18 cellular contexts compared by ENCODE assay signal in the genomic region with DNA sequence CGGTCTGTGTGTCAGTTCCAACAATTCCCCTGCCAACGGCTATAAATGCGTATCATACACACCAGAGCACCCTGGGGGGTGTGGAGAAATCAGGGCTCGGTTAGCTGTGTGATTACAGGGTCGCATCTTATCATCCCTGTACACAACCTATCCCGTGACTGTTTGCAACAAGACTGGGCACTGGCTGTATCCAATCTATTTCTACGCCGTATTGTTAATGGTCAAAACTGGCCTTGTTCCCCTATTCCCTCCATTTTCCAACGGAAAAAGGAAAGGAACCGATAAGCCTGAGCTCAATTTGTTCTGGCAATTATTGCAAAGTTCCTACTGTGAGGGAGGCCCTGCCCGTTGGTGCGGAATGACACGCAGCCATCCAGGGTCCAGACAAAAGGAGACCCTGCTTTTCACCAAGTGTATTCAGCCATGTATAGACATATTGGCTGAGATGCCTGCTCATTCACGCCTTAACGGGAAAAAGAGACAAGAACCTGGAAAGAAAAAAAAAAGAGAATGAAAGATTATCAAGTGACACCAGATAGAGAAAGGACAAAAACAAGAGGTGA.
"Had no signal": no experiment of that assay in that cellular context is flagged by ENCODE, and none has a peak within 500 bp of the region (broad histone marks: within the 10 kb centered on the region; RNA-seq: fewer than 3 reads in every experiment).

No MANE protein-coding gene starts in this region.

- H3K4me3 Mint-ChIP-seq: naive B cell; nephron; stimulated activated naive B cell treated with anti-CD40 and anti-IgM and Interleukin-4, amounts not matched to agents 10 μg/mL and 1 μg/mL and 100 μg/mL, for 72 hours had no signal

- H3K9me3 ChIP-seq: heart left ventricle, pancreas, right atrium auricular region, sigmoid colon, stomach, thoracic aorta, transverse colon had no signal

- H3K4me3 ChIP-seq: heart left ventricle, pancreas, right atrium auricular region, sigmoid colon, skin epidermis, stomach, thoracic aorta, transverse colon had no signal

- H3K4me1 ChIP-seq: pancreas, sigmoid colon, stomach, transverse colon had no signal

- H3K36me3 Mint-ChIP-seq: naive B cell; stimulated activated naive B cell treated with anti-CD40 and anti-IgM and Interleukin-4, amounts not matched to agents 10 μg/mL and 1 μg/mL and 100 μg/mL, for 72 hours had no signal

- H3K9me3 Mint-ChIP-seq: nephron; stimulated activated naive B cell treated with anti-CD40 and anti-IgM and Interleukin-4, amounts not matched to agents 10 μg/mL and 1 μg/mL and 100 μg/mL, for 72 hours had no signal

- H3K27me3 ChIP-seq: heart left ventricle, right atrium auricular region, sigmoid colon had no signal

- H3K36me3 ChIP-seq: heart left ventricle, pancreas, right atrium auricular region, sigmoid colon, stomach, thoracic aorta, transverse colon had no signal

- DNase-seq: heart left ventricle; hippocampal formation; kidney glomerular epithelial cell; mesendoderm; naive B cell; occipital lobe; pancreas; sigmoid colon; stimulated activated CD4-positive, alpha-beta T cell treated with anti-CD3 and anti-CD28 coated beads, Interleukin-2, amount 100 ng/mL, for 24 hours; stimulated activated CD4-positive, alpha-beta T cell treated with anti-CD3 and anti-CD28 coated beads, Interleukin-4, amount 100 ng/mL, for 4 hours; stimulated activated naive B cell treated with anti-CD40 and anti-IgM and Interleukin-4, amounts not matched to agents 10 μg/mL and 1 μg/mL and 100 μg/mL, for 72 hours; stomach; substantia nigra; transverse colon had no signal

- H3K27ac Mint-ChIP-seq: naive B cell; nephron; stimulated activated naive B cell treated with anti-CD40 and anti-IgM and Interleukin-4, amounts not matched to agents 10 μg/mL and 1 μg/mL and 100 μg/mL, for 72 hours had no signal

- H3K27ac ChIP-seq: heart left ventricle, pancreas, right atrium auricular region, sigmoid colon, skin epidermis, stomach, thoracic aorta, transverse colon had no signal

- ATAC-seq: heart left ventricle; pancreas; stimulated activated naive B cell treated with anti-CD40 and anti-IgM and Interleukin-4, amounts not matched to agents 10 μg/mL and 1 μg/mL and 100 μg/mL, for 72 hours had no signal

- H3K4me1 Mint-ChIP-seq: naive B cell; stimulated activated naive B cell treated with anti-CD40 and anti-IgM and Interleukin-4, amounts not matched to agents 10 μg/mL and 1 μg/mL and 100 μg/mL, for 72 hours had no signal
